9 cellular contexts compared by ENCODE assay signal in the genomic region with DNA sequence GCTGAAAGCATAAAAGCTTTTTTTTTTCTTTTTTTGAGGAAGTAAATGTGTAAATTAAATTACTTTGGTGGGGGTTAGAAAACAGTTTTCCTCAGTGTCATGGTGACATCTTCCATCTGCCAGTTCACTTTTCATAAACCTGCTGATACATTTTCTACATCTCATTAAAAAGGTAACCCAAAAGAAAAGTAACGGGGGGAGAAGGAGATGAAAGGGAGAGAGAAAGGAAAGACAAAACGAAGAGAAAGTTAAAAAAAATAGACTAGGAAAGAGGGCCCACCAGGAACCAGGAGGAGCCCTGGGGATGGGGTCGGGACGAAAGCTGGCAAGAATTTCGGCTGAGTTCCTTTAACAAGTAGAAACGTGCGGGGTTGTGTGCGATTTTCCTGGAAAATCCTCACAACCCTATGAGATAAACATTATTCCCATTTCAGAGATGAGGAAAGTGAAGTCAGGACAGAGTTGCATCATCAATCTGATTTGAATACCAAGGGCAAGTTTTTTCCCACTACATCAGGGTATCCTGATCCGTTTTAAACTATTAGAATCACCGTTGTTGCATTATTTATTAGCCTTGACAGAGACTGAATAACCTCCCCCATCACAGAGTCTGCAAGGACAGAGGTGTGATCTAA. TPM values are rescaled to one million over a fixed set of nuclear protein-coding genes. Genes with fewer than 3 reads are reported as not detected.
DNase-seq lines count a peak whose midpoint lies in the region; ATAC-seq and TF ChIP-seq lines count a peak whose summit lies in the region.
"Had no signal": no experiment of that assay in that cellular context is flagged by ENCODE, and none has a peak within 500 bp of the region (broad histone marks: within the 10 kb centered on the region; RNA-seq: fewer than 3 reads in every experiment).

No MANE protein-coding gene starts in this region.

- H3K27ac Mint-ChIP-seq in T-helper 2 cell treated with Interferon-gamma antibody and Interleukin-4, amounts not matched to agents 5 μg/mL and 100 μg/mL, for 36 hours, result no peak overlapping the region
- H3K27ac Mint-ChIP-seq in stimulated activated naive CD8-positive, alpha-beta T cell treated with anti-CD3 and anti-CD28 coated beads, Interleukin-15, amount 100 ng/mL, for 72 hours, result no peak overlapping the region

- peaks cover 4% of the 10 kb centered on the region for H3K4me1 Mint-ChIP-seq in T-helper 2 cell treated with Interferon-gamma antibody and Interleukin-4, amounts not matched to agents 5 μg/mL and 100 μg/mL, for 36 hours (ENCODE audit: low read depth)
- H3K4me1 Mint-ChIP-seq in stimulated activated naive CD8-positive, alpha-beta T cell treated with anti-CD3 and anti-CD28 coated beads, Interleukin-15, amount 100 ng/mL, for 72 hours, result peaks cover 8% of the 10 kb centered on the region

- DNase-seq in T-helper 2 cell treated with Interferon-gamma antibody and Interleukin-4, amounts not matched to agents 5 μg/mL and 100 μg/mL, for 36 hours (ENCODE audit: low spot score), result no peak
- DNase-seq in T-helper 2 cell, result no peak
- DNase-seq in astrocyte of the spinal cord (ENCODE audit: low read depth, low spot score), result no peak
- DNase-seq in left kidney (ENCODE audit: low read depth, low spot score), result peak; percentile 12
- DNase-seq in stimulated activated naive CD8-positive, alpha-beta T cell treated with anti-CD3 and anti-CD28 coated beads, Interleukin-15, amount 100 ng/mL, for 72 hours, result no peak
- no peak for DNase-seq in adrenal gland
- no peak for DNase-seq in stimulated activated naive CD4-positive, alpha-beta T cell treated with Interleukin-2 at 50 U/mL for 16 hours (lab: John Stamatoyannopoulos, UW)

- H3K4me3 ChIP-seq in astrocyte of the spinal cord (ENCODE audit: low read depth, low read length) (peak overlapping the region; percentile 48), adrenal gland (peak overlapping the region in 2 of 4 donors; percentile 27 to 57)

- in situ Hi-C loops in astrocyte of the spinal cord (cut with HindIII; ENCODE audit: low sequenced_read_pairs), result no loop called here

- H3K27ac ChIP-seq in adrenal gland, result no peak overlapping the region
- H3K27ac ChIP-seq: thyroid gland had no signal

- 83 to 87% (median 84%) methylated on average over 10 of the region's 10 CpGs for WGBS in adrenal gland, 4 donors

- no peaks in the 10 kb centered on the region for H3K9me3 Mint-ChIP-seq in T-helper 2 cell treated with Interferon-gamma antibody and Interleukin-4, amounts not matched to agents 5 μg/mL and 100 μg/mL, for 36 hours
- H3K9me3 Mint-ChIP-seq in stimulated activated naive CD8-positive, alpha-beta T cell treated with anti-CD3 and anti-CD28 coated beads, Interleukin-15, amount 100 ng/mL, for 72 hours, result no peaks in the 10 kb centered on the region

- H3K27me3 ChIP-seq in adrenal gland, result no peaks in the 10 kb centered on the region
- H3K27me3 ChIP-seq: thyroid gland had no signal

- no peaks in the 10 kb centered on the region for H3K36me3 Mint-ChIP-seq in T-helper 2 cell treated with Interferon-gamma antibody and Interleukin-4, amounts not matched to agents 5 μg/mL and 100 μg/mL, for 36 hours (ENCODE audit: low read depth)

- peak overlapping the region; percentile 56 for H3K4me3 Mint-ChIP-seq in T-helper 2 cell treated with Interferon-gamma antibody and Interleukin-4, amounts not matched to agents 5 μg/mL and 100 μg/mL, for 36 hours
- H3K4me3 Mint-ChIP-seq in stimulated activated naive CD8-positive, alpha-beta T cell treated with anti-CD3 and anti-CD28 coated beads, Interleukin-15, amount 100 ng/mL, for 72 hours, result peak overlapping the region; percentile 66 to 77

- TF ChIP-seq CTCF in astrocyte of the spinal cord (IDR thresholded peaks at IDR 0.05; ENCODE audit: low read depth, low read length) (no peak), adrenal gland (IDR thresholded peaks at IDR 0.05) (no peak)

- peaks cover 31% of the 10 kb centered on the region for H3K27me3 Mint-ChIP-seq in T-helper 2 cell treated with Interferon-gamma antibody and Interleukin-4, amounts not matched to agents 5 μg/mL and 100 μg/mL, for 36 hours (ENCODE audit: low read depth)
- peaks cover 37% of the 10 kb centered on the region for H3K27me3 Mint-ChIP-seq in stimulated activated naive CD8-positive, alpha-beta T cell treated with anti-CD3 and anti-CD28 coated beads, Interleukin-15, amount 100 ng/mL, for 72 hours

- H3K9me3 ChIP-seq in adrenal gland (replicated peaks in 1 of 3), result no peaks in the 10 kb centered on the region
- H3K9me3 ChIP-seq: thyroid gland had no signal

- peaks cover 3 to 6% of the 10 kb centered on the region in 2 donors for H3K4me1 ChIP-seq in adrenal gland (replicated peaks in 1 of 2)

- intact Hi-C loops in adrenal gland (cut with DNase I), result no loop called here

- ATAC-seq in stimulated activated naive CD8-positive, alpha-beta T cell treated with anti-CD3 and anti-CD28 coated beads, Interleukin-15, amount 100 ng/mL, for 72 hours, result no peak
- no peak for ATAC-seq in GM21447 (IDR thresholded peaks at IDR 0.05; ENCODE audit: unreplicated experiment)

- H3K36me3 ChIP-seq in adrenal gland (replicated peaks in 1 of 2), result no peaks in the 10 kb centered on the region
- H3K36me3 ChIP-seq: thyroid gland had no signal

- no peak for TF ChIP-seq POLR2A in adrenal gland (IDR thresholded peaks at IDR 0.05)

RNA-seq across cellular contexts. Expression of gene TPD52L1, which starts 53.4 kb away (rescaled TPM):
- total RNA-seq in adrenal gland, result 1,000 to 10,000 TPM in 3 of 8 donors, 100 to 1,000 TPM in 5; 235 to 2,041 (median 662) TPM
- polyA plus RNA-seq in adrenal gland, result 100 to 1,000 TPM; 224 to 254 (median 226) TPM
